In the genomic region with DNA sequence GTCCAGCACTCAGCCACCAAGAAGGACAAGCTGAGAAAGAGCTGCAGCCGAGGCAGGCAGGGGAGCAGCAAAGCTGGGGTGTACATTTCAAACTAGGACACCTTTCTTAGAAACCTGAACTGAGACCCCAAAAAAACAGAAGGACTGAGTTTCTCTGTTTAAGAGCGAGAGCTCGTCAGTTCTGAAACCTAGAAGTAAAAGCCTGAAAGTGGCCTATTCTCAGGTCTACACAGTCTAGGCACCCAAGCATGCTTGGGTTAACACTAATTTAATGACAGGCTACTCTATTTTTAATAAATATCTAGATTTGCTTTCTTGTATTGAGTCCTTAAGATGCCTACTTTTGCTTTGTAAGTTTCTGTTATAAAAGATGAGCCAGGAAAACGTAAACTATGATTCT, we compare ENCODE assay signal across 16 cellular contexts. TPM values are rescaled to one million over a fixed set of nuclear protein-coding genes. Genes with fewer than 3 reads are reported as not detected.
DNase-seq lines count a peak whose midpoint lies in the region; ATAC-seq, FAIRE-seq and TF ChIP-seq lines count a peak whose summit lies in the region.
"Had no signal": no experiment of that assay in that cellular context is flagged by ENCODE, and none has a peak within 500 bp of the region (broad histone marks: within the 10 kb centered on the region; RNA-seq: fewer than 3 reads in every experiment).

No MANE protein-coding gene starts in this region.

- no TSS peak for BruUV-seq in GM12878 (replicated peaks; lab: Mats Ljungman, UMichigan)

- H3K27ac ChIP-seq in GM12878 (ENCODE audit: control insufficient read depth, insufficient read depth) = no peak overlapping the region

- peaks cover 3% of the 10 kb centered on the region; the same call in 1 of the 2 replicates for H3K4me1 ChIP-seq in GM12878 (ENCODE audit: control insufficient read depth, insufficient read depth, low read length)
- H3K4me1 ChIP-seq: Caco-2 had no signal

- CTCF ChIA-PET in GM12878 (lab: Yijun Ruan, JAX) = interaction anchor here (0.8 kb wide), 1 partner anchor 77 kb away, joined by 3 read pairs; no protein-coding TSS in a partner anchor

- H3K9me3 ChIP-seq in GM12878 (replicated peaks; ENCODE audit: control insufficient read depth, insufficient read depth, low read length) = no peaks in the 10 kb centered on the region
- H3K9me3 ChIP-seq: Caco-2 had no signal

- RAD21 ChIA-PET in GM12878 (lab: Charles Lee; ENCODE audit: unreplicated experiment) = no interaction called here

- no peaks in the 10 kb centered on the region for H3K27me3 ChIP-seq in GM12878 (replicated peaks in 1 of 2; ENCODE audit: control insufficient read depth in 2 of 2, insufficient read depth in 2 of 2, low read length in 1 of 2)

- no peak overlapping the region for H2AFZ ChIP-seq in GM12878 (ENCODE audit: control insufficient read depth, low read depth, low read length)

- DNase-seq in GM12865 (ENCODE audit: low read depth) = peak; percentile 27
- no peak for DNase-seq in H54 (ENCODE audit: insufficient read length, low spot score)
- no peak for DNase-seq in GM12878 (ENCODE audit: low read depth, low spot score)
- DNase-seq in cerebellum (ENCODE audit: low spot score) = no peak
- DNase-seq: C1 segment of cervical spinal cord; Caco-2; CD4-positive, alpha-beta memory T cell; DMS153; DND-41; GOT3; H7; HCEC 1CT had no signal

- H3K4me3 ChIP-seq in GM12865 (ENCODE audit: low read depth, low read length) = no peak overlapping the region
- no peak overlapping the region for H3K4me3 ChIP-seq in GM12878

- TF ChIP-seq CTCF in GM12865 (IDR thresholded peaks at IDR 0.05; ENCODE audit: insufficient read depth, low read depth, low read length, missing control alignments) (no peak), GM12878 (IDR thresholded peaks at IDR 0.05 in 2 of 3, conservative IDR thresholded peaks at IDR 0.05 in 1 of 3; ENCODE audit: control insufficient read depth in 2 of 3, extremely low read depth in 1 of 3, insufficient read depth in 1 of 3, low read depth in 3 of 3, low read length in 3 of 3) (no peak)

- no peak for TF ChIP-seq EP300 in GM12878 (IDR thresholded peaks at IDR 0.05; ENCODE audit: borderline replicate concordance in 1 of 2, control insufficient read depth in 1 of 2, low read depth in 2 of 2, low read length in 2 of 2)

- POLR2A ChIA-PET in GM12878 (lab: Charles Lee) = no interaction called here

- no peak overlapping the region for H3K9ac ChIP-seq in GM12878 (ENCODE audit: control insufficient read depth, insufficient read depth, low read length)

- no peaks in the 10 kb centered on the region for H4K20me1 ChIP-seq in GM12878 (ENCODE audit: control insufficient read depth, insufficient read depth)

- TF ChIP-seq RAD21 in GM12878 (IDR thresholded peaks at IDR 0.05; ENCODE audit: insufficient read depth, low read depth, low read length) = no peak

- 16% methylated on average over 4 of the region's 4 CpGs for WGBS in GM12878 (ENCODE audit: insufficient coverage, insufficient replicate concordance, low lambda C conversion rate, missing lambda C conversion rate)

- H3K4me2 ChIP-seq in GM12878 (ENCODE audit: control insufficient read depth, insufficient read depth) = peak overlapping the region; percentile 28; the same call in 1 of the 2 replicates

- FAIRE-seq in H54 (lab: Jason Lieb, UNC) (peak; percentile 62), GM12878 (lab: Jason Lieb, UNC) (no peak)
- FAIRE-seq: G401.6, GM12892 had no signal

- H3K36me3 ChIP-seq in GM12878 (ENCODE audit: control insufficient read depth in 2 of 2, insufficient read depth in 2 of 2, low read length in 1 of 2) = no peaks in the 10 kb centered on the region

- ATAC-seq in GM12878 (peak; percentile 64), GM21576 (IDR thresholded peaks at IDR 0.05; ENCODE audit: unreplicated experiment) (no peak), GM19351 (IDR thresholded peaks at IDR 0.05; ENCODE audit: unreplicated experiment) (no peak)

- H3K79me2 ChIP-seq in GM12878 (ENCODE audit: control insufficient read depth, insufficient read depth, low read length) = no peaks in the 10 kb centered on the region

- intact Hi-C loops in GM12878 (cut with micrococcal nuclease; ENCODE audit: unreplicated experiment) = no loop called here

- in situ Hi-C loops in GM12878 (cut with MboI) = no loop called here

- SMC1A ChIA-PET in GM12878 (lab: Charles Lee; ENCODE audit: uncharacterized antibody, unreplicated experiment) = interaction anchor here (1.5 kb wide), 1 partner anchor 44 kb away, joined by 3 read pairs; no protein-coding TSS in a partner anchor

- no peak for TF ChIP-seq POLR2A in H54 (IDR thresholded peaks at IDR 0.05; ENCODE audit: low read depth, low read length)
- no peak for TF ChIP-seq POLR2A in GM12878 (IDR thresholded peaks at IDR 0.05; ENCODE audit: low read depth, low read length)

TF ChIP-seq in GM12878, 131 proteins besides CTCF, POLR2A, EP300 and RAD21:
- TF ChIP-seq, protein P1, sequence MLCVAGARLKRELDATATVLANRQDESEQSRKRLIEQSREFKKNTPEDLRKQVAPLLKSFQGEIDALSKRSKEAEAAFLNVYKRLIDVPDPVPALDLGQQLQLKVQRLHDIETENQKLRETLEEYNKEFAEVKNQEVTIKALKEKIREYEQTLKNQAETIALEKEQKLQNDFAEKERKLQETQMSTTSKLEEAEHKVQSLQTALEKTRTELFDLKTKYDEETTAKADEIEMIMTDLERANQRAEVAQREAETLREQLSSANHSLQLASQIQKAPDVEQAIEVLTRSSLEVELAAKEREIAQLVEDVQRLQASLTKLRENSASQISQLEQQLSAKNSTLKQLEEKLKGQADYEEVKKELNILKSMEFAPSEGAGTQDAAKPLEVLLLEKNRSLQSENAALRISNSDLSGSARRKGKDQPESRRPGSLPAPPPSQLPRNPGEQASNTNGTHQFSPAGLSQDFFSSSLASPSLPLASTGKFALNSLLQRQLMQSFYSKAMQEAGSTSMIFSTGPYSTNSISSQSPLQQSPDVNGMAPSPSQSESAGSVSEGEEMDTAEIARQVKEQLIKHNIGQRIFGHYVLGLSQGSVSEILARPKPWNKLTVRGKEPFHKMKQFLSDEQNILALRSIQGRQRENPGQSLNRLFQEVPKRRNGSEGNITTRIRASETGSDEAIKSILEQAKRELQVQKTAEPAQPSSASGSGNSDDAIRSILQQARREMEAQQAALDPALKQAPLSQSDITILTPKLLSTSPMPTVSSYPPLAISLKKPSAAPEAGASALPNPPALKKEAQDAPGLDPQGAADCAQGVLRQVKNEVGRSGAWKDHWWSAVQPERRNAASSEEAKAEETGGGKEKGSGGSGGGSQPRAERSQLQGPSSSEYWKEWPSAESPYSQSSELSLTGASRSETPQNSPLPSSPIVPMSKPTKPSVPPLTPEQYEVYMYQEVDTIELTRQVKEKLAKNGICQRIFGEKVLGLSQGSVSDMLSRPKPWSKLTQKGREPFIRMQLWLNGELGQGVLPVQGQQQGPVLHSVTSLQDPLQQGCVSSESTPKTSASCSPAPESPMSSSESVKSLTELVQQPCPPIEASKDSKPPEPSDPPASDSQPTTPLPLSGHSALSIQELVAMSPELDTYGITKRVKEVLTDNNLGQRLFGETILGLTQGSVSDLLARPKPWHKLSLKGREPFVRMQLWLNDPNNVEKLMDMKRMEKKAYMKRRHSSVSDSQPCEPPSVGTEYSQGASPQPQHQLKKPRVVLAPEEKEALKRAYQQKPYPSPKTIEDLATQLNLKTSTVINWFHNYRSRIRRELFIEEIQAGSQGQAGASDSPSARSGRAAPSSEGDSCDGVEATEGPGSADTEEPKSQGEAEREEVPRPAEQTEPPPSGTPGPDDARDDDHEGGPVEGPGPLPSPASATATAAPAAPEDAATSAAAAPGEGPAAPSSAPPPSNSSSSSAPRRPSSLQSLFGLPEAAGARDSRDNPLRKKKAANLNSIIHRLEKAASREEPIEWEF (IDR thresholded peaks at IDR 0.05; ENCODE audit: insufficient replicate concordance, low read depth, low read length) = no peak
- TF ChIP-seq POLR2AphosphoS5 (IDR thresholded peaks at IDR 0.05; ENCODE audit: low read length) (no peak), TBL1XR1 (IDR thresholded peaks at IDR 0.05; ENCODE audit: low read depth, low read length) (no peak), NR2C2 (IDR thresholded peaks at IDR 0.05; ENCODE audit: borderline replicate concordance, control insufficient read depth, insufficient read length, low read depth) (no peak), TCF12 (IDR thresholded peaks at IDR 0.05; ENCODE audit: low read depth, low read length) (no peak), FOXM1 (IDR thresholded peaks at IDR 0.05; ENCODE audit: low read depth, low read length) (no peak), ESRRA (IDR thresholded peaks at IDR 0.05; ENCODE audit: low read length) (no peak), NRF1 (conservative IDR thresholded peaks at IDR 0.05; ENCODE audit: low read depth, low read length) (no peak), ZNF217 (IDR thresholded peaks at IDR 0.05) (no peak), MYB (IDR thresholded peaks at IDR 0.05; ENCODE audit: borderline replicate concordance, low read depth, low read length) (no peak), RBBP5 (conservative IDR thresholded peaks at IDR 0.05) (no peak), NFXL1 (IDR thresholded peaks at IDR 0.05; ENCODE audit: borderline replicate concordance) (no peak), MXI1 (IDR thresholded peaks at IDR 0.05; ENCODE audit: low read depth, low read length) (no peak), KAT2A (conservative IDR thresholded peaks at IDR 0.05; ENCODE audit: control insufficient read depth, low read depth, low read length) (no peak)

RNA-seq across cellular contexts. Expression of a gene that starts 49.0 kb away (rescaled TPM):
- total RNA-seq in GM12878 (2013; cell fraction: nucleolus; rRNA removed) = 172 and 196 TPM in 2 replicates
- total RNA-seq in GM12878 (2014; rRNA removed) (37.5 and 41.3 TPM in 2 replicates), GM12878 (2014; rRNA removed; fragmentation: Illumina TruSeq; extraction: Trizol) (21.9 and 24.9 TPM in 2 replicates), GM12878 (2021) (33.3 and 37.0 TPM in 2 replicates), cerebellum (27.3 TPM)
- polyA plus RNA-seq in GM12878 (2011; ENCODE audit: low read depth) = 4.7 TPM
- polyA plus RNA-seq in GM12878 (2011; rRNA removed) (44.8 and 53.3 TPM in 2 replicates), GM12878 (2014; fragmentation: Illumina TruSeq; extraction: Trizol) (30.0 and 35.4 TPM in 2 replicates), GM12878 (2014; fragmentation: Nextera tagmentation; extraction: Ambion mirVana) (1 to 10 TPM; 5.3 to 6.6 TPM), GM12878 (2014; rRNA removed) (20.5 and 22.6 TPM in 2 replicates), GM12878 (2016; fragmentation: Nextera tagmentation; extraction: Ambion mirVana) (10 to 100 TPM; 11.1 to 24.1 TPM)
- 42.1 and 49.9 TPM in 2 replicates for polyA plus RNA-seq in GM12878 (2011; cell fraction: cytosol; rRNA removed)
- polyA plus RNA-seq in GM12878 (2011; cell fraction: nucleus; rRNA removed) = 95.8 and 120 TPM in 2 replicates
- polyA plus RNA-seq in GM12878 (2012) = 7.8 and 9.7 TPM in 2 replicates
- polyA minus RNA-seq in GM12878 (2011; rRNA and poly(A)+ RNA removed) = 102 and 123 TPM in 2 replicates
- 28.0 and 30.1 TPM in 2 replicates for polyA minus RNA-seq in GM12878 (2011; cell fraction: cytosol; rRNA and poly(A)+ RNA removed)
- polyA minus RNA-seq in GM12878 (2011; cell fraction: nucleus; rRNA and poly(A)+ RNA removed) = 115 and 182 TPM in 2 replicates
